In the genomic region with DNA sequence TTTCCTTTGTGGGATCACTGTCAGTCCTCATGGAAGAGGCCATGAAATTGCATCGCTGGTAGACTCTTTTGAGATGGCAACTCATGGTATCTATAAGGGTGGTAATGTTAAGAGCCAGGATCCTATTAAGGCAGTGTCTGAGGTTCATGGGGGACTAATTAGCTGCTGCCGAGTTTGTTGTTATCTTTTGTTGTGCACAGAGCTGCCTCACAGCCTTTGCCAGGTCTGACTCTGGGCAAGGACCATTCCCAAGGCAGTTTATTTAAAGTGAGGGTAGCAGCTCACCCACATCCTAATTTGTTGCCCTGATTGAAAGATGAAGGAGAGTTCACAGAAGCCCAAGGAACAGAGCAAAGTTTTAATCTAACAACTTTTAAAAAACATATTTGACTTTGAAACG, we compare ENCODE assay signal across 13 cellular contexts. TPM values are rescaled to one million over a fixed set of nuclear protein-coding genes. Genes with fewer than 3 reads are reported as not detected.
DNase-seq lines count a peak whose midpoint lies in the region; ATAC-seq and TF ChIP-seq lines count a peak whose summit lies in the region.
"Had no signal": no experiment of that assay in that cellular context is flagged by ENCODE, and none has a peak within 500 bp of the region (broad histone marks: within the 10 kb centered on the region; RNA-seq: fewer than 3 reads in every experiment).

No MANE protein-coding gene starts in this region.

- H3K9me3 ChIP-seq in CD8-positive, alpha-beta T cell (ENCODE audit: low read length), result no peaks in the 10 kb centered on the region
- no peaks in the 10 kb centered on the region for H3K9me3 ChIP-seq in parathyroid adenoma (ENCODE audit: control insufficient read depth, low read length)
- H3K9me3 ChIP-seq: mucosa of descending colon had no signal

- peaks cover 30% of the 10 kb centered on the region for H3K79me2 ChIP-seq in parathyroid adenoma

- H3K4me3 Mint-ChIP-seq in CD8-positive, alpha-beta T cell, result peak overlapping the region; percentile 67
- H3K4me3 Mint-ChIP-seq in effector memory CD8-positive, alpha-beta T cell, result peak overlapping the region; percentile 68 to 70

- H3K9me3 Mint-ChIP-seq in CD8-positive, alpha-beta T cell, result no peaks in the 10 kb centered on the region
- no peaks in the 10 kb centered on the region for H3K9me3 Mint-ChIP-seq in effector memory CD8-positive, alpha-beta T cell

- CTCF ChIA-PET in CD8-positive, alpha-beta T cell (lab: Charles Lee), result interaction anchor here (1.1 to 1.2 kb wide), 2 partner anchors 9 to 39 kb away, joined by 3 read pairs; no protein-coding TSS in a partner anchor

- peaks cover 13% of the 10 kb centered on the region for H3K36me3 Mint-ChIP-seq in CD8-positive, alpha-beta T cell
- peaks cover 28% of the 10 kb centered on the region for H3K36me3 Mint-ChIP-seq in effector memory CD8-positive, alpha-beta T cell (ENCODE audit: insufficient read depth)

- H3K27me3 Mint-ChIP-seq in CD8-positive, alpha-beta T cell (ENCODE audit: low read depth), result no peaks in the 10 kb centered on the region
- no peaks in the 10 kb centered on the region for H3K27me3 Mint-ChIP-seq in effector memory CD8-positive, alpha-beta T cell

- H3K27ac Mint-ChIP-seq in CD8-positive, alpha-beta T cell, result peak overlapping the region; percentile 88
- peak overlapping the region; percentile 93 for H3K27ac Mint-ChIP-seq in effector memory CD8-positive, alpha-beta T cell

- POLR2A ChIA-PET in CD8-positive, alpha-beta T cell (lab: Charles Lee), result interaction anchor here (2.4 kb wide), 1 partner anchor 32 kb away, joined by 7 read pairs; no protein-coding TSS in a partner anchor

- H3K4me1 ChIP-seq in CD8-positive, alpha-beta T cell (ENCODE audit: insufficient read depth, low read length), result peaks cover 91% of the 10 kb centered on the region
- H3K4me1 ChIP-seq in parathyroid adenoma, result peaks cover 38% of the 10 kb centered on the region

- intact Hi-C loops in CD8-positive, alpha-beta T cell (cut with DNase I, micrococcal nuclease), result loop anchor here in 1 of 2 experiments (5.0 kb wide), 1 partner anchor 134 kb away; no protein-coding TSS in a partner anchor

- no peak overlapping the region for H3K27ac ChIP-seq in CD8-positive, alpha-beta T cell (ENCODE audit: low read depth, low read length)
- peak overlapping the region; percentile 75 for H3K27ac ChIP-seq in parathyroid adenoma
- H3K27ac ChIP-seq: brain microvascular endothelial cell had no signal

- H3K4me1 Mint-ChIP-seq in CD8-positive, alpha-beta T cell (ENCODE audit: low read depth), result peaks cover 95% of the 10 kb centered on the region
- H3K4me1 Mint-ChIP-seq in effector memory CD8-positive, alpha-beta T cell (ENCODE audit: low read depth in 2 of 2), result peaks cover 70 to 90% of the 10 kb centered on the region in 2 donors

- no peak overlapping the region for H2AFZ ChIP-seq in parathyroid adenoma

- no peak overlapping the region for H3K9ac ChIP-seq in parathyroid adenoma

- no peak for TF ChIP-seq CTCF in CD8-positive, alpha-beta T cell (IDR thresholded peaks at IDR 0.05)
- TF ChIP-seq CTCF in LNCaP clone FGC (IDR thresholded peaks at IDR 0.05; ENCODE audit: control insufficient read depth, extremely low read depth, insufficient read depth) (no peak), parathyroid adenoma (IDR thresholded peaks at IDR 0.05) (no peak)

- H3K36me3 ChIP-seq in CD8-positive, alpha-beta T cell (ENCODE audit: insufficient read depth, low read length), result no peaks in the 10 kb centered on the region
- no peaks in the 10 kb centered on the region for H3K36me3 ChIP-seq in parathyroid adenoma (ENCODE audit: control insufficient read depth, insufficient read depth, low read length)
- H3K36me3 ChIP-seq: brain microvascular endothelial cell had no signal

- peak overlapping the region; percentile 9 for H3K4me3 ChIP-seq in CD8-positive, alpha-beta T cell (ENCODE audit: low read depth, low read length)
- H3K4me3 ChIP-seq in LNCaP clone FGC (ENCODE audit: low read depth, low read length) (peak overlapping the region; percentile 17), parathyroid adenoma (ENCODE audit: low read depth, low read length) (peak overlapping the region; percentile 25)
- H3K4me3 ChIP-seq: mucosa of descending colon had no signal

- ATAC-seq in CD8-positive, alpha-beta T cell, result no peak
- no peak for ATAC-seq in effector memory CD8-positive, alpha-beta T cell (replicated peaks)
- no peak for ATAC-seq in GM21717 (IDR thresholded peaks at IDR 0.05; ENCODE audit: unreplicated experiment)
- no peak for ATAC-seq in GM19023 (IDR thresholded peaks at IDR 0.05; ENCODE audit: unreplicated experiment)

- in situ Hi-C loops in KBM-7 (cut with MboI; ENCODE audit: low pct_unique_long_range_greater_than_20kb, low sequenced_read_pairs), result no loop called here

- DNase-seq in CD8-positive, alpha-beta T cell, result no peak
- no peak for DNase-seq in LNCaP clone FGC (ENCODE audit: low read depth)
- DNase-seq in effector memory CD8-positive, alpha-beta T cell, result no peak
- DNase-seq in dedifferentiated amniotic fluid mesenchymal stem cell (ENCODE audit: extremely low spot score), result no peak
- DNase-seq in KBM-7, result no peak
- DNase-seq: activated CD4-positive, CD25-positive, alpha-beta regulatory T cell treated with anti-CD3 and anti-CD28 coated beads, Interleukin-2, amount 50 U/mL, for 72 hours; brain microvascular endothelial cell; foreskin fibroblast; HCEC 1CT; mucosa of descending colon had no signal

- no peaks in the 10 kb centered on the region for H3K27me3 ChIP-seq in CD8-positive, alpha-beta T cell (ENCODE audit: insufficient read depth, low read length)
- H3K27me3 ChIP-seq in parathyroid adenoma (ENCODE audit: control insufficient read depth, insufficient read depth, low read length), result no peaks in the 10 kb centered on the region
- H3K27me3 ChIP-seq: brain microvascular endothelial cell had no signal

- H3K4me2 ChIP-seq in parathyroid adenoma (ENCODE audit: low read length), result peak overlapping the region; percentile 71

RNA-seq across cellular contexts. Expression of a gene that starts 7.9 kb away (rescaled TPM):
- 100 to 1,000 TPM; 198 to 215 TPM for total RNA-seq in CD8-positive, alpha-beta T cell
